In genomic region chr9:126626117-126627022, GRCh38 we compare ENCODE assay signal across 8 cellular contexts. TPM values are rescaled to one million over a fixed set of nuclear protein-coding genes. Genes with fewer than 3 reads are reported as not detected.
A peak's percentile ranks its signal among the peaks of the same experiment; 100 is the strongest.
DNase-seq lines count a peak whose midpoint lies in the region; ATAC-seq and TF ChIP-seq lines count a peak whose summit lies in the region.

No MANE protein-coding gene starts in this region.

- intact Hi-C loops in natural killer cell (cut with micrococcal nuclease) (no loop called here), aorta (cut with DNase I) (no loop called here)

- H3K36me3 ChIP-seq in duodenal mucosa (ENCODE audit: control insufficient read depth in 1 of 2, insufficient read depth in 2 of 2, low read length in 2 of 2) (no peaks in the 10 kb centered on the region), aorta (ENCODE audit: control insufficient read depth in 1 of 2, insufficient read depth in 2 of 2, low read length in 1 of 2) (no peaks in the 10 kb centered on the region)

- H3K27me3 Mint-ChIP-seq in stimulated activated naive CD8-positive, alpha-beta T cell treated with anti-CD3 and anti-CD28 coated beads, Interleukin-15, Interleukin-2, amounts not matched to agents 100 ng/mL and 50 ng/mL, for 24 hours = peaks cover 83% of the 10 kb centered on the region
- peaks cover 60 to 71% of the 10 kb centered on the region in 2 donors for H3K27me3 Mint-ChIP-seq in natural killer cell (ENCODE audit: low read depth in 2 of 2)

- H3K9me3 Mint-ChIP-seq in stimulated activated naive CD8-positive, alpha-beta T cell treated with anti-CD3 and anti-CD28 coated beads, Interleukin-15, Interleukin-2, amounts not matched to agents 100 ng/mL and 50 ng/mL, for 24 hours = no peaks in the 10 kb centered on the region
- no peaks in the 10 kb centered on the region for H3K9me3 Mint-ChIP-seq in natural killer cell

- no peaks in the 10 kb centered on the region for H3K36me3 Mint-ChIP-seq in stimulated activated naive CD8-positive, alpha-beta T cell treated with anti-CD3 and anti-CD28 coated beads, Interleukin-15, Interleukin-2, amounts not matched to agents 100 ng/mL and 50 ng/mL, for 24 hours (ENCODE audit: low read depth)
- no peaks in the 10 kb centered on the region for H3K36me3 Mint-ChIP-seq in natural killer cell

- no peak for ATAC-seq in stimulated activated naive CD8-positive, alpha-beta T cell treated with anti-CD3 and anti-CD28 coated beads, Interleukin-15, Interleukin-2, amounts not matched to agents 100 U/mL and 50 U/mL, for 24 hours
- ATAC-seq in natural killer cell (peak; percentile 48 to 59 (median 56)), aorta (ENCODE audit: low FRiP score) (no peak), HG03469 (IDR thresholded peaks at IDR 0.05; ENCODE audit: unreplicated experiment) (no peak)

- peaks cover 10% of the 10 kb centered on the region for H3K4me1 Mint-ChIP-seq in stimulated activated naive CD8-positive, alpha-beta T cell treated with anti-CD3 and anti-CD28 coated beads, Interleukin-15, Interleukin-2, amounts not matched to agents 100 ng/mL and 50 ng/mL, for 24 hours (ENCODE audit: low read depth)
- H3K4me1 Mint-ChIP-seq in natural killer cell = peaks cover 7 to 17% of the 10 kb centered on the region in 2 donors

- H3K4me3 Mint-ChIP-seq in stimulated activated naive CD8-positive, alpha-beta T cell treated with anti-CD3 and anti-CD28 coated beads, Interleukin-15, Interleukin-2, amounts not matched to agents 100 ng/mL and 50 ng/mL, for 24 hours = peak overlapping the region; percentile 70
- H3K4me3 Mint-ChIP-seq in natural killer cell = peak overlapping the region; percentile 94

- no peak overlapping the region for H3K9ac ChIP-seq in duodenal mucosa (ENCODE audit: low read depth in 1 of 2, low read length in 2 of 2)

- peaks cover 80 to 95% of the 10 kb centered on the region in 2 donors for H3K27me3 ChIP-seq in duodenal mucosa (ENCODE audit: control insufficient read depth in 1 of 2, insufficient read depth in 2 of 2, low read length in 2 of 2)
- H3K27me3 ChIP-seq in aorta (ENCODE audit: control insufficient read depth in 1 of 2, insufficient read depth in 2 of 2, low read length in 1 of 2) = no peaks in the 10 kb centered on the region

- H3K27ac Mint-ChIP-seq in stimulated activated naive CD8-positive, alpha-beta T cell treated with anti-CD3 and anti-CD28 coated beads, Interleukin-15, Interleukin-2, amounts not matched to agents 100 ng/mL and 50 ng/mL, for 24 hours = no peak overlapping the region
- H3K27ac Mint-ChIP-seq in natural killer cell = peak overlapping the region in 1 of 2 donors; percentile 80

- no peak for TF ChIP-seq CTCF in natural killer cell (IDR thresholded peaks at IDR 0.05)

- H3K27ac ChIP-seq in duodenal mucosa (ENCODE audit: low read depth, low read length) = no peak overlapping the region
- H3K27ac ChIP-seq in aorta (ENCODE audit: low read depth in 1 of 2, low read length in 2 of 2) = no peak overlapping the region

- H3K4me1 ChIP-seq in duodenal mucosa (ENCODE audit: control insufficient read depth in 1 of 2, insufficient read depth in 2 of 2, low read length in 2 of 2) (peaks cover 0 to 6% of the 10 kb centered on the region in 2 donors), aorta (ENCODE audit: control insufficient read depth in 1 of 2, insufficient read depth in 2 of 2, low read length in 2 of 2) (no peaks in the 10 kb centered on the region)

- in situ Hi-C loops in KBM-7 (cut with MboI; ENCODE audit: low pct_unique_long_range_greater_than_20kb, low sequenced_read_pairs) = no loop called here

- peak overlapping the region; percentile 36 to 55 for H3K4me3 ChIP-seq in duodenal mucosa (ENCODE audit: low read depth in 1 of 2, low read length in 2 of 2)
- H3K4me3 ChIP-seq in aorta (ENCODE audit: low read length in 2 of 2) = peak overlapping the region in 1 of 2 donors; percentile 23

- 21 to 23% methylated on average over 63 of the region's 63 CpGs for WGBS in aorta, 2 donors

- H3K9me3 ChIP-seq in duodenal mucosa (ENCODE audit: control insufficient read depth in 1 of 2, low read length in 2 of 2) (no peaks in the 10 kb centered on the region), aorta (ENCODE audit: control insufficient read depth, low read length) (no peaks in the 10 kb centered on the region)

- DNase-seq in stimulated activated naive CD8-positive, alpha-beta T cell treated with anti-CD3 and anti-CD28 coated beads, Interleukin-15, Interleukin-2, amounts not matched to agents 100 U/mL and 50 U/mL, for 24 hours = no peak
- DNase-seq in natural killer cell (no peak), aorta (no peak), KBM-7 (no peak), midbrain (lab: John Stamatoyannopoulos, UW) (no peak)

RNA-seq across cellular contexts. Expression of gene LMX1B, which starts 12.6 kb away (rescaled TPM):
- total RNA-seq in natural killer cell = not detected
- 1 to 10 TPM in 1 of 2 donors, under 1 TPM in 1; 0.32 to 1.6 TPM for total RNA-seq in aorta
- not detected for polyA plus RNA-seq in aorta

Comparison
In these comparisons a context has a peak if more than half of its experiments do, and no peak if none do; other contexts are left out.
1. ATAC-seq: peak in natural killer cell (3 of 3); none in stimulated activated naive CD8-positive, alpha-beta T cell treated with anti-CD3 and anti-CD28 coated beads, Interleukin-15, Interleukin-2, amounts not matched to agents 100 U/mL and 50 U/mL, for 24 hours (single experiment), aorta (single experiment) and HG03469 (single experiment).